In genomic region chr11:133530501-133530835, GRCh38 we compare ENCODE assay signal across 1 cellular context.
A peak's percentile ranks its signal among the peaks of the same experiment; 100 is the strongest.
TF ChIP-seq lines count a peak whose summit lies in the region.

No MANE protein-coding gene starts in this region.

TF ChIP-seq in H1, 55 proteins besides CTCF, POLR2A, EP300 and RAD21:
- no peak for TF ChIP-seq CREB1 (IDR thresholded peaks at IDR 0.05)
- TF ChIP-seq YY1 (IDR thresholded peaks at IDR 0.05; ENCODE audit: low read depth, low read length) = no peak
- no peak for TF ChIP-seq SRF (IDR thresholded peaks at IDR 0.05; ENCODE audit: low read depth, low read length)
- peak; percentile 87; the same call in 1 of the 2 replicates for TF ChIP-seq SP1 (IDR thresholded peaks at IDR 0.05; ENCODE audit: low read depth, low read length)
- TF ChIP-seq HDAC2 (IDR thresholded peaks at IDR 0.05; ENCODE audit: borderline replicate concordance in 1 of 2, low read depth in 2 of 2, low read length in 2 of 2) = peak in 1 of 2 experiments; percentile 81; a peak in 1 of 4 replicates
- TF ChIP-seq KDM5A (IDR thresholded peaks at IDR 0.05; ENCODE audit: low read length) = no peak
- no peak for TF ChIP-seq CTBP2 (IDR thresholded peaks at IDR 0.05; ENCODE audit: borderline replicate concordance, insufficient read depth, insufficient read length, low read length)
- no peak for TF ChIP-seq BRCA1 (IDR thresholded peaks at IDR 0.05; ENCODE audit: low read depth, low read length)
- TF ChIP-seq TEAD4 (IDR thresholded peaks at IDR 0.05; ENCODE audit: low read depth, low read length) = peak; percentile 90
- no peak for TF ChIP-seq TBP (IDR thresholded peaks at IDR 0.05; ENCODE audit: low read depth, low read length)
- TF ChIP-seq, protein P1, sequence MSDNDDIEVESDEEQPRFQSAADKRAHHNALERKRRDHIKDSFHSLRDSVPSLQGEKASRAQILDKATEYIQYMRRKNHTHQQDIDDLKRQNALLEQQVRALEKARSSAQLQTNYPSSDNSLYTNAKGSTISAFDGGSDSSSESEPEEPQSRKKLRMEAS (IDR thresholded peaks at IDR 0.05) = no peak
- no peak for TF ChIP-seq NRF1 (IDR thresholded peaks at IDR 0.05; ENCODE audit: low read depth, low read length)
- no peak for TF ChIP-seq GTF2F1 (IDR thresholded peaks at IDR 0.05; ENCODE audit: borderline replicate concordance, low read depth, low read length)
- TF ChIP-seq SP4 (IDR thresholded peaks at IDR 0.05; ENCODE audit: low read length) = no peak
- no peak for TF ChIP-seq BACH1 (IDR thresholded peaks at IDR 0.05; ENCODE audit: low read length)
- TF ChIP-seq EGR1 (IDR thresholded peaks at IDR 0.05; ENCODE audit: borderline replicate concordance, low read depth, low read length) = no peak
- TF ChIP-seq KDM4A (IDR thresholded peaks at IDR 0.05; ENCODE audit: low read depth, low read length, severe bottlenecking) = no peak
- 0 out of 2 replicates have a peak, but pooled peaks have one; percentile 25 for TF ChIP-seq TCF12 (IDR thresholded peaks at IDR 0.05; ENCODE audit: low read depth, low read length)
- no peak for TF ChIP-seq ATF3 (IDR thresholded peaks at IDR 0.05; ENCODE audit: insufficient read depth, low read depth, low read length)
- TF ChIP-seq ZNF274 (IDR thresholded peaks at IDR 0.05; ENCODE audit: borderline replicate concordance, extremely low read depth, low read length) = no peak
- no peak for TF ChIP-seq CBX5 (IDR thresholded peaks at IDR 0.05; ENCODE audit: low read depth, low read length)
- TF ChIP-seq CEBPB (IDR thresholded peaks at IDR 0.05; ENCODE audit: low read depth, low read length) = no peak
- TF ChIP-seq RBBP5 (IDR thresholded peaks at IDR 0.05; ENCODE audit: borderline replicate concordance, low read depth, low read length) = peak; percentile 73
- no peak for TF ChIP-seq POU5F1 (IDR thresholded peaks at IDR 0.05; ENCODE audit: low read depth, low read length)
- TF ChIP-seq CHD1 (IDR thresholded peaks at IDR 0.05; ENCODE audit: low read depth, low read length) = no peak
- TF ChIP-seq MAFK (IDR thresholded peaks at IDR 0.05; ENCODE audit: low read depth, low read length) = no peak
- no peak for TF ChIP-seq TAF7 (optimal IDR thresholded peaks at IDR 0.05; ENCODE audit: borderline replicate concordance, low read depth, low read length)
- TF ChIP-seq RXRA (IDR thresholded peaks at IDR 0.05; ENCODE audit: insufficient read depth, low read depth, low read length) = no peak
